11 cellular contexts compared by ENCODE assay signal in the genomic region with DNA sequence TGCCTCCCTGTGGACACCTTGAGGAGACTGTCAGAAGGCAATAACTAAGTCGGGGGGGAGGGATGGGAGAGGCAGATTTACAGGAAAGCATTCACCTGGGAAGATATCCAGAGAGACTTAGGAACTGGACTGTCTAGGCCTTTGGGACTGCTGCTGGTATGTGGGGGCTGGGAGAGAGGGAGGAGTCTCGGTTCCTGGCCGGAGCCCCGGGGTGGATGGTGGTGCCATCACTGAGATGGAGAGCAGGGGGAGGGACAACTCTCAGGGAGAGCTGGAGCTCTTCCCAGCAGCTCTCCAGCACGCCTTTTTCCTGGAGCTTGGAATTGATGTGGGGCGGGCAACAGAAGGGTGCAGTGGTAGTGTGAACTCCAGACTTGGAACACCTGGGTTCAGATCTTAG. TPM values are rescaled to one million over a fixed set of nuclear protein-coding genes. Genes with fewer than 3 reads are reported as not detected.
DNase-seq lines count a peak whose midpoint lies in the region; ATAC-seq, FAIRE-seq and TF ChIP-seq lines count a peak whose summit lies in the region.
"Had no signal": no experiment of that assay in that cellular context is flagged by ENCODE, and none has a peak within 500 bp of the region (broad histone marks: within the 10 kb centered on the region; RNA-seq: fewer than 3 reads in every experiment).

No MANE protein-coding gene starts in this region.

- H3K36me3 ChIP-seq in astrocyte (ENCODE audit: insufficient read depth, low read length): peaks cover 8% of the 10 kb centered on the region
- H3K36me3 ChIP-seq in hepatocyte (replicated peaks; ENCODE audit: insufficient read depth, low read depth): no peaks in the 10 kb centered on the region
- H3K36me3 ChIP-seq in psoas muscle (ENCODE audit: insufficient read depth in 1 of 2, low read depth in 1 of 2): no peaks in the 10 kb centered on the region

- H3K27me3 ChIP-seq in astrocyte (ENCODE audit: insufficient read depth, low read length): no peaks in the 10 kb centered on the region
- no peaks in the 10 kb centered on the region for H3K27me3 ChIP-seq in hepatocyte
- peaks cover 0 to 3% (median 0%) of the 10 kb centered on the region in 3 donors for H3K27me3 ChIP-seq in psoas muscle (ENCODE audit: insufficient read depth in 3 of 3, low read length in 2 of 3)

- WGBS in hepatocyte (ENCODE audit: low lambda C conversion rate, missing lambda C conversion rate): 35% methylated on average over 6 of the region's 6 CpGs
- WGBS in psoas muscle, 3 donors: 14 to 34% (median 27%) methylated on average over 6 of the region's 6 CpGs

- peaks cover 2% of the 10 kb centered on the region for H3K9me3 Mint-ChIP-seq in astrocyte (ENCODE audit: unreplicated experiment)
- no peaks in the 10 kb centered on the region for H3K9me3 Mint-ChIP-seq in stimulated activated memory B cell treated with anti-CD40 and anti-IgM and Interleukin-4, amounts not matched to agents 10 μg/mL and 1 μg/mL and 100 μg/mL, for 72 hours

- TF ChIP-seq CTCF in astrocyte (IDR thresholded peaks at IDR 0.05; ENCODE audit: insufficient read depth, low read depth, low read length): no peak
- TF ChIP-seq CTCF in hepatocyte (IDR thresholded peaks at IDR 0.05; ENCODE audit: poor library complexity): no peak
- TF ChIP-seq CTCF in psoas muscle (IDR thresholded peaks at IDR 0.05): no peak

- H2AFZ ChIP-seq in astrocyte (ENCODE audit: low read depth, low read length) (no peak overlapping the region), hepatocyte (no peak overlapping the region)

- no peaks in the 10 kb centered on the region for H3K27me3 Mint-ChIP-seq in astrocyte (ENCODE audit: low read depth, unreplicated experiment)
- H3K27me3 Mint-ChIP-seq in stimulated activated memory B cell treated with anti-CD40 and anti-IgM and Interleukin-4, amounts not matched to agents 10 μg/mL and 1 μg/mL and 100 μg/mL, for 72 hours: peaks cover 41% of the 10 kb centered on the region

- H3K4me3 Mint-ChIP-seq in astrocyte (ENCODE audit: unreplicated experiment): no peak overlapping the region
- H3K4me3 Mint-ChIP-seq in stimulated activated memory B cell treated with anti-CD40 and anti-IgM and Interleukin-4, amounts not matched to agents 10 μg/mL and 1 μg/mL and 100 μg/mL, for 72 hours: no peak overlapping the region
- H3K4me3 Mint-ChIP-seq: activated naive CD8-positive, alpha-beta T cell had no signal

- H4K20me1 ChIP-seq in astrocyte (ENCODE audit: insufficient read depth, low read length) (peaks cover 45% of the 10 kb centered on the region), hepatocyte (ENCODE audit: insufficient read depth, poor library complexity, severe bottlenecking) (no peaks in the 10 kb centered on the region)

- no peak for FAIRE-seq in astrocyte (lab: Jason Lieb, UNC)

- H3K4me2 ChIP-seq in astrocyte (ENCODE audit: low read length): no peak overlapping the region
- H3K4me2 ChIP-seq in hepatocyte: no peak overlapping the region

- H3K4me1 ChIP-seq in astrocyte (ENCODE audit: insufficient read depth, low read length): no peaks in the 10 kb centered on the region
- H3K4me1 ChIP-seq in hepatocyte (ENCODE audit: insufficient read depth): peaks cover 55% of the 10 kb centered on the region
- no peaks in the 10 kb centered on the region for H3K4me1 ChIP-seq in psoas muscle

- H3K9me2 ChIP-seq in hepatocyte (replicated peaks; ENCODE audit: insufficient read depth): no peaks in the 10 kb centered on the region

- no peak overlapping the region for H3K27ac Mint-ChIP-seq in astrocyte (ENCODE audit: unreplicated experiment)
- H3K27ac Mint-ChIP-seq in stimulated activated memory B cell treated with anti-CD40 and anti-IgM and Interleukin-4, amounts not matched to agents 10 μg/mL and 1 μg/mL and 100 μg/mL, for 72 hours: no peak overlapping the region
- H3K27ac Mint-ChIP-seq: activated naive CD8-positive, alpha-beta T cell had no signal

- DNase-seq in EL: peak; percentile 17
- peak; percentile 56 for DNase-seq in astrocyte (ENCODE audit: low read depth)
- DNase-seq in hepatocyte (ENCODE audit: low spot score): peak; percentile 67
- no peak for DNase-seq in psoas muscle
- no peak for DNase-seq in cortex of kidney (lab: John Stamatoyannopoulos, UW)
- DNase-seq in activated gamma-delta T cell (lab: John Stamatoyannopoulos, UW): no peak
- no peak for DNase-seq in cerebellar nuclear complex (lab: John Stamatoyannopoulos, UW)
- DNase-seq: activated CD4-positive, alpha-beta T cell treated with anti-CD3 and anti-CD28 coated beads for 4 hours; SIG-M5 had no signal

- no peak overlapping the region for H3K9ac ChIP-seq in astrocyte (ENCODE audit: low read length)

- intact Hi-C loops in psoas muscle (cut with DNase I): no loop called here

- H3K36me3 Mint-ChIP-seq in astrocyte (ENCODE audit: low read depth, unreplicated experiment): peaks cover 25% of the 10 kb centered on the region
- H3K36me3 Mint-ChIP-seq in stimulated activated memory B cell treated with anti-CD40 and anti-IgM and Interleukin-4, amounts not matched to agents 10 μg/mL and 1 μg/mL and 100 μg/mL, for 72 hours: no peaks in the 10 kb centered on the region
- H3K36me3 Mint-ChIP-seq: activated naive CD8-positive, alpha-beta T cell had no signal

- ATAC-seq in psoas muscle: peak; percentile 21 to 83 (median 38)
- no peak for ATAC-seq in stimulated activated memory B cell treated with anti-CD40 and anti-IgM and Interleukin-4, amounts not matched to agents 10 μg/mL and 1 μg/mL and 100 μg/mL, for 72 hours

- H3K9me3 ChIP-seq in astrocyte (ENCODE audit: insufficient read depth, low read depth, low read length): no peaks in the 10 kb centered on the region
- no peaks in the 10 kb centered on the region for H3K9me3 ChIP-seq in hepatocyte (ENCODE audit: low read depth)
- H3K9me3 ChIP-seq in psoas muscle: no peaks in the 10 kb centered on the region

- H3K27ac ChIP-seq in astrocyte (ENCODE audit: low read depth, low read length) (no peak overlapping the region), hepatocyte (peak overlapping the region; percentile 45), psoas muscle (no peak overlapping the region)

- H3K4me1 Mint-ChIP-seq in astrocyte (ENCODE audit: low read depth, unreplicated experiment): peaks cover 23% of the 10 kb centered on the region
- peaks cover 6% of the 10 kb centered on the region for H3K4me1 Mint-ChIP-seq in stimulated activated memory B cell treated with anti-CD40 and anti-IgM and Interleukin-4, amounts not matched to agents 10 μg/mL and 1 μg/mL and 100 μg/mL, for 72 hours

- H3K4me3 ChIP-seq in astrocyte (ENCODE audit: insufficient read depth, low read depth, low read length) (no peak overlapping the region), hepatocyte (no peak overlapping the region), psoas muscle (no peak overlapping the region)

- no peaks in the 10 kb centered on the region for H3K79me2 ChIP-seq in astrocyte (ENCODE audit: insufficient read depth, low read length)
- peaks cover 52% of the 10 kb centered on the region for H3K79me2 ChIP-seq in hepatocyte

RNA-seq across cellular contexts. Expression of a gene that starts 22.1 kb away (rescaled TPM):
- total RNA-seq in astrocyte (231 and 275 TPM in 2 replicates), hepatocyte (75.7 and 115 TPM in 2 replicates), psoas muscle (1 to 10 TPM; 1.9 to 8.9 (median 3.8) TPM)
- polyA plus RNA-seq in hepatocyte (84.6 and 96.0 TPM in 2 replicates), psoas muscle (1 to 10 TPM in 1 of 3 donors, under 1 TPM in 2; 0.65 to 1.3 (median 0.93) TPM)

Comparison
In these comparisons a context has a peak if more than half of its experiments do, and no peak if none do; other contexts are left out.
1. DNase-seq: peak in EL (single experiment), astrocyte (single experiment) and hepatocyte (single experiment); none in psoas muscle (0 of 2), cortex of kidney (single experiment), activated gamma-delta T cell (single experiment) and cerebellar nuclear complex (0 of 2).